ENCODE assay signal across 8 cellular contexts in the genomic region with DNA sequence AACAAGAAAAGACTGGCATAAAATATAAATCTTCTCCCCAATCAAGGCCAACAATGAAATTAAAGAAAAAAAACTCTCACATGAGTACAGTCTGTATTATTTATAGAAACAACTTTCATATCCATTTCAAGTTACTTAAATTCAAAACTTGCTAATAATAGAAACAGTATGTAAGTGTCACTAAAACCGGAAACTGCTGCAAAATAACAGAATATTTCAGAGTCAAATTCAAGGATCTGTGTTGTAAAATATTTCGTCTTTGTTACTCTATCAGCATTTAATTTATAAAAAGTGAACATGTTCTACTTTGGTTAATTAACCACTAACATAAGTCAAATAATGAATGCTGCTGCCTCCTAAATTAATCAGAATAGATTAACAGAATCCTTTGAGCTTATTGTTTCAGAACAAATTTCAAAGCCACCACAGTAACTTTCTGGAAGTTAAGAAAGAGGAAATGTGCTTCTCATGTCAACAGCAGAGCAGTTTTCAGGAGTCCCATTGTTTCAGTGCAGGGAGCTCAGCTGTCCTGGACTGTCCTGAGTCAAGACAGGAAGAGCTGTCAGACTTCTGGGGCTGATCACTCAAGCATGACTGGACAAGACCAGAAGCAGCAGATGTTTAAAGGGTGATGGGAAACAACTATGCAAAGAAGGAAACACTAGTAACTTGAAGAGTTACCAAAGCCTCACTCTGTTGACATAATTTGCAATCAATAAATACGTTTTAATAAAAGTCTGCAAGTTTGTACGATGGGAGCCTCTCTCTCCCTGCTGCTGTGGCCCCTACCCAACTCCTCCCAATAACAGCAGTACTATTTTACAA.
DNase-seq lines count a peak whose midpoint lies in the region; ATAC-seq and TF ChIP-seq lines count a peak whose summit lies in the region.

No MANE protein-coding gene starts in this region.

- H3K9me3 ChIP-seq in A673 (ENCODE audit: low read depth, low read length, poor library complexity, severe bottlenecking) (no peaks in the 10 kb centered on the region), upper lobe of right lung (no peaks in the 10 kb centered on the region)

- intact Hi-C loops in A673 (cut with micrococcal nuclease; ENCODE audit: unreplicated experiment) (no loop called here), upper lobe of right lung (cut with DNase I) (no loop called here)

- H3K27ac ChIP-seq in A673 (ENCODE audit: low read depth, low read length, poor library complexity, severe bottlenecking) (peak overlapping the region; percentile 19), coronary artery (peak overlapping the region; percentile 34 to 53), upper lobe of right lung (peak overlapping the region; percentile 64)

- POLR2A ChIA-PET in A673 (lab: Charles Lee; ENCODE audit: low non-redundant PET), result no interaction called here

- no TSS peak for BruUV-seq in A673 (replicated peaks; lab: Mats Ljungman, UMichigan)

- ATAC-seq in GM18519 (IDR thresholded peaks at IDR 0.05; ENCODE audit: low FRiP score, unreplicated experiment), result peak; percentile 55
- peak; percentile 90 for ATAC-seq in HG02981 (IDR thresholded peaks at IDR 0.05; ENCODE audit: unreplicated experiment)
- peak; percentile 92 for ATAC-seq in upper lobe of right lung

- peak; percentile 49 for DNase-seq in A673 (ENCODE audit: low spot score)
- DNase-seq in OCI-M2 (lab: John Stamatoyannopoulos, UW; ENCODE audit: unreplicated experiment), result peak; percentile 53
- DNase-seq in coronary artery (ENCODE audit: low spot score), result no peak
- peak; percentile 50 to 99 for DNase-seq in lung microvascular endothelial cell (ENCODE audit: low read depth in 2 of 2)
- no peak for DNase-seq in upper lobe of right lung
- DNase-seq in NCI-H2029 treated with DMSO at 0.1 percent for 48 hours (lab: John Stamatoyannopoulos, UW), result no peak

- no peaks in the 10 kb centered on the region for H3K27me3 ChIP-seq in A673 (replicated peaks; ENCODE audit: insufficient read depth, low read depth, low read length, poor library complexity)
- no peaks in the 10 kb centered on the region for H3K27me3 ChIP-seq in upper lobe of right lung

- CTCF ChIA-PET in A673 (lab: Charles Lee), result no interaction called here

- peaks cover 10% of the 10 kb centered on the region for H3K4me1 ChIP-seq in A673 (ENCODE audit: insufficient read depth, low read length, poor library complexity, severe bottlenecking)
- peaks cover 51% of the 10 kb centered on the region for H3K4me1 ChIP-seq in upper lobe of right lung

- H3K4me3 ChIP-seq in A673 (ENCODE audit: low read depth, low read length, poor library complexity, severe bottlenecking) (no peak overlapping the region), coronary artery (no peak overlapping the region), upper lobe of right lung (no peak overlapping the region)

- H3K36me3 ChIP-seq in A673 (ENCODE audit: insufficient read depth, low read length, poor library complexity, severe bottlenecking) (no peaks in the 10 kb centered on the region), upper lobe of right lung (no peaks in the 10 kb centered on the region)

- TF ChIP-seq CTCF in A673 (conservative IDR thresholded peaks at IDR 0.05; ENCODE audit: low read depth, low read length) (no peak), coronary artery (IDR thresholded peaks at IDR 0.05) (no peak), upper lobe of right lung (IDR thresholded peaks at IDR 0.05) (no peak)

Comparison
In these comparisons a context has a peak if more than half of its experiments do, and no peak if none do; other contexts are left out.
1. DNase-seq: peak in A673 (single experiment), OCI-M2 (single experiment) and lung microvascular endothelial cell (2 of 2); none in coronary artery (single experiment), upper lobe of right lung (single experiment) and NCI-H2029 treated with DMSO at 0.1 percent for 48 hours (single experiment).
2. Peak in every context shown above with its lines, with median percentiles within 50 percentile points of each other: H3K27ac ChIP-seq and ATAC-seq.